Comparison of ENCODE assay signal across 8 cellular contexts in the genomic region with DNA sequence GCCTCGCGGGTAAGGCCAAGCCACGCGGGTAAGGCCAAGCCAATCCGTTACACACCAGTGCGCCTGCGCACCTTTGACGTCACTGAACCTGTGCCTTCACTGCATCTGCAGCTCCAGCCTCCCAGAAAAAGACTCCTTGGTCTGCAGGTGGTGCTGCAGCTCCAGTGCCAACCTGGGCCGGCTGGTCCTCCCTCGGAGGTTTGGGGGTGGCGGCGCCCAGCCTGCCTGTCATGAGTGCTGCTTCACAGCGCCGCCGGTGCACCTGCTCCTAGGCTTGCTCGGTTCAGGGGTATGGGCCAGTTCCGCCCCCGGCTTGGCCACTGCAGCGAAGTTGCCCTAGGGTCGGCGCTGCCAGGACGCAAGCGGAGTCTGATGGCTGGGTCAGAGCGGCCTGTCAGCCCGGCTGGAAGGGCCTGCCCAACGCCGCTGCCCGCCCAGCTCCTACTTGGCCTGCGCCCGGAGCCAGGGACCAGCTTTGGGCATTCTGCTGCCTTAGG.
DNase-seq lines count a peak whose midpoint lies in the region; ATAC-seq, FAIRE-seq and TF ChIP-seq lines count a peak whose summit lies in the region.

No MANE protein-coding gene starts in this region.

- no peak overlapping the region for H3K9ac ChIP-seq in keratinocyte (ENCODE audit: control insufficient read depth, extremely low read depth, insufficient read depth, low read length)

- H2AFZ ChIP-seq in keratinocyte (ENCODE audit: control insufficient read depth, low read length) = no peak overlapping the region

- ATAC-seq in Panc1 = peak; percentile 58; the same call in 1 of the 2 replicates
- ATAC-seq in stimulated activated naive B cell treated with anti-CD40 and anti-IgM and Interleukin-4, amounts not matched to agents 10 μg/mL and 1 μg/mL and 100 μg/mL, for 72 hours (replicated peaks) = peak; percentile 45 to 63
- ATAC-seq in HG03457 (IDR thresholded peaks at IDR 0.05; ENCODE audit: unreplicated experiment) = no peak
- no peak for ATAC-seq in GM18511 (IDR thresholded peaks at IDR 0.05; ENCODE audit: unreplicated experiment)

- dilution Hi-C loops in keratinocyte (cut with MboI; ENCODE audit: extremely low pct_ligation_motif_present, low sequenced_read_pairs) = no loop called here

- no peak for DNase-seq in Panc1 (ENCODE audit: low read depth, low spot score)
- DNase-seq in activated naive CD8-positive, alpha-beta T cell treated with anti-CD3 and anti-CD28 coated beads for 36 hours = peak; percentile 46
- no peak for DNase-seq in keratinocyte (ENCODE audit: low read depth, low spot score)
- DNase-seq in stimulated activated naive B cell treated with anti-CD40 and anti-IgM and Interleukin-4, amounts not matched to agents 10 μg/mL and 1 μg/mL and 100 μg/mL, for 72 hours = peak; percentile 31
- DNase-seq in GM20000 (ENCODE audit: low spot score) = no peak
- no peak for DNase-seq in NCI-H1048 (lab: John Stamatoyannopoulos, UW)

- H3K27me3 Mint-ChIP-seq in activated naive CD8-positive, alpha-beta T cell treated with anti-CD3 and anti-CD28 coated beads for 36 hours = peaks cover 7% of the 10 kb centered on the region
- H3K27me3 Mint-ChIP-seq in stimulated activated naive B cell treated with anti-CD40 and anti-IgM and Interleukin-4, amounts not matched to agents 10 μg/mL and 1 μg/mL and 100 μg/mL, for 72 hours = peaks cover 14 to 22% of the 10 kb centered on the region in 2 donors

- TF ChIP-seq CTCF in Panc1 (IDR thresholded peaks at IDR 0.05) (peak; percentile 43), keratinocyte (optimal IDR thresholded peaks at IDR 0.05 in 1 of 3, IDR thresholded peaks at IDR 0.05 in 1 of 3, conservative IDR thresholded peaks at IDR 0.05 in 1 of 3; ENCODE audit: extremely low read depth in 1 of 3, insufficient read depth in 2 of 3, low read length in 3 of 3) (peak in 2 of 3 experiments; percentile 13 to 23), GM20000 (IDR thresholded peaks at IDR 0.05; ENCODE audit: extremely low read depth, missing control alignments) (no peak)

- no peaks in the 10 kb centered on the region for H3K4me1 ChIP-seq in Panc1 (ENCODE audit: control insufficient read depth, insufficient read depth, low read length)
- H3K4me1 ChIP-seq in keratinocyte (ENCODE audit: control insufficient read depth, extremely low read depth, insufficient read depth, low read length) = no peaks in the 10 kb centered on the region

- H3K9me3 Mint-ChIP-seq in activated naive CD8-positive, alpha-beta T cell treated with anti-CD3 and anti-CD28 coated beads for 36 hours = no peaks in the 10 kb centered on the region
- no peaks in the 10 kb centered on the region for H3K9me3 Mint-ChIP-seq in stimulated activated naive B cell treated with anti-CD40 and anti-IgM and Interleukin-4, amounts not matched to agents 10 μg/mL and 1 μg/mL and 100 μg/mL, for 72 hours

- FAIRE-seq in keratinocyte (lab: Jason Lieb, UNC) = no peak

- POLR2A ChIA-PET in Panc1 (lab: Charles Lee) = no interaction called here

- H3K27me3 ChIP-seq in Panc1 (ENCODE audit: control insufficient read depth, insufficient read depth, low read length) (no peaks in the 10 kb centered on the region), keratinocyte (ENCODE audit: control insufficient read depth, extremely low read depth, insufficient read depth, low read length) (no peaks in the 10 kb centered on the region)

- no peak overlapping the region for H3K27ac Mint-ChIP-seq in activated naive CD8-positive, alpha-beta T cell treated with anti-CD3 and anti-CD28 coated beads for 36 hours
- no peak overlapping the region for H3K27ac Mint-ChIP-seq in stimulated activated naive B cell treated with anti-CD40 and anti-IgM and Interleukin-4, amounts not matched to agents 10 μg/mL and 1 μg/mL and 100 μg/mL, for 72 hours

- no peaks in the 10 kb centered on the region for H3K36me3 Mint-ChIP-seq in activated naive CD8-positive, alpha-beta T cell treated with anti-CD3 and anti-CD28 coated beads for 36 hours
- H3K36me3 Mint-ChIP-seq in stimulated activated naive B cell treated with anti-CD40 and anti-IgM and Interleukin-4, amounts not matched to agents 10 μg/mL and 1 μg/mL and 100 μg/mL, for 72 hours = no peaks in the 10 kb centered on the region

- H3K9me3 ChIP-seq in Panc1 (ENCODE audit: control insufficient read depth, insufficient read depth, low read depth, low read length) (no peaks in the 10 kb centered on the region), keratinocyte (ENCODE audit: control insufficient read depth, low read depth, low read length) (no peaks in the 10 kb centered on the region)

- H3K27ac ChIP-seq in Panc1 (ENCODE audit: low read length) (no peak overlapping the region), keratinocyte (ENCODE audit: control insufficient read depth, insufficient read depth, low read length) (no peak overlapping the region)

- H3K36me3 ChIP-seq in Panc1 (ENCODE audit: control insufficient read depth, insufficient read depth, low read length) (no peaks in the 10 kb centered on the region), keratinocyte (ENCODE audit: control insufficient read depth in 2 of 2, extremely low read depth in 1 of 2, insufficient read depth in 2 of 2, low read length in 2 of 2) (no peaks in the 10 kb centered on the region)

- peak overlapping the region; percentile 59 for H3K4me3 Mint-ChIP-seq in activated naive CD8-positive, alpha-beta T cell treated with anti-CD3 and anti-CD28 coated beads for 36 hours
- no peak overlapping the region for H3K4me3 Mint-ChIP-seq in stimulated activated naive B cell treated with anti-CD40 and anti-IgM and Interleukin-4, amounts not matched to agents 10 μg/mL and 1 μg/mL and 100 μg/mL, for 72 hours

- H3K4me3 ChIP-seq in Panc1 (ENCODE audit: low read depth in 2 of 2, low read length in 2 of 2) (no peak overlapping the region), keratinocyte (ENCODE audit: control insufficient read depth in 2 of 3, extremely low read depth in 1 of 3, insufficient read depth in 2 of 3, low read depth in 1 of 3, low read length in 3 of 3) (no peak overlapping the region)

- no TSS peak for BruUV-seq in Panc1 (replicated peaks; lab: Mats Ljungman, UMichigan)

- no peaks in the 10 kb centered on the region for H4K20me1 ChIP-seq in keratinocyte (ENCODE audit: control insufficient read depth, extremely low read depth, insufficient read depth, low read length)

- in situ Hi-C loops in Panc1 (cut with HindIII; ENCODE audit: low pct_unique_long_range_greater_than_20kb, low sequenced_read_pairs) = no loop called here

- CTCF ChIA-PET in Panc1 (lab: Charles Lee) = no interaction called here

- H3K4me1 Mint-ChIP-seq in activated naive CD8-positive, alpha-beta T cell treated with anti-CD3 and anti-CD28 coated beads for 36 hours = no peaks in the 10 kb centered on the region
- peaks cover 0 to 2% of the 10 kb centered on the region in 2 donors for H3K4me1 Mint-ChIP-seq in stimulated activated naive B cell treated with anti-CD40 and anti-IgM and Interleukin-4, amounts not matched to agents 10 μg/mL and 1 μg/mL and 100 μg/mL, for 72 hours

- no peaks in the 10 kb centered on the region for H3K9me1 ChIP-seq in keratinocyte (ENCODE audit: control insufficient read depth, extremely low read depth, insufficient read depth, low read length)

- no peak overlapping the region for H3K4me2 ChIP-seq in keratinocyte (ENCODE audit: control insufficient read depth, extremely low read depth, insufficient read depth, low read depth, low read length)

- intact Hi-C loops in Panc1 (cut with micrococcal nuclease; ENCODE audit: unreplicated experiment) = no loop called here

- H3K79me2 ChIP-seq in keratinocyte (ENCODE audit: control insufficient read depth, insufficient read depth, low read length) = no peaks in the 10 kb centered on the region

Comparison
In these comparisons a context has a peak if more than half of its experiments do, and no peak if none do; other contexts are left out.
1. ATAC-seq: peak in Panc1 (single experiment) and stimulated activated naive B cell treated with anti-CD40 and anti-IgM and Interleukin-4, amounts not matched to agents 10 μg/mL and 1 μg/mL and 100 μg/mL, for 72 hours (2 of 2); none in HG03457 (single experiment) and GM18511 (single experiment).
2. DNase-seq: peak in activated naive CD8-positive, alpha-beta T cell treated with anti-CD3 and anti-CD28 coated beads for 36 hours (single experiment) and stimulated activated naive B cell treated with anti-CD40 and anti-IgM and Interleukin-4, amounts not matched to agents 10 μg/mL and 1 μg/mL and 100 μg/mL, for 72 hours (single experiment); none in Panc1 (single experiment), keratinocyte (single experiment), GM20000 (single experiment) and NCI-H1048 (single experiment).